Comparison of ENCODE assay signal across 25 cellular contexts in the genomic region with DNA sequence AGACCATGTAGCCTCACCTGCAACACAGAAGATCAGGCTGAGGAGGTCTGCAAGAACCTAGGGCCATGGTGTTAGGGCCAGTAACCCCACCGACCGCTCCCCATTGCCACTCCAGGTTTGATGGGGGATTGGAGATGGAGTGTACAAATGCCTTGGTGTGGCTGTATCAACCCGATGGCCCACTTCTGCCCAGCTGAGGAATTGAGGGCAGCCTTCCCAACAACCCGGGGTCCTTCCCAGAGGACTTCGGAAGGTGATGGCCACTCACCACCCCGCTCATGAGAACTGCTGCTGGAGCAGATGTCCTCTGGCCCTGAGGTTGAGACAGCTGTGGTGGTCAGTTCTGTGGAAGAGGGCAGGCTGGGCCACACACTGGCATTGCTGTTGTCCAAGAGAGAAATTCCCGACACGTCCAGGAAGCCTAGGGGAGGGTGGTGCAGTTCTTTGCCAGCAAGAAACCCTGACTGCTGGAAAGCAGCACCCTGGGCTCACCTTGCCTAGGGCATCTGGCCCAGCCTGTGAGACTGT. TPM values are rescaled to one million over a fixed set of nuclear protein-coding genes. Genes with fewer than 3 reads are reported as not detected.
"Had no signal": no experiment of that assay in that cellular context is flagged by ENCODE, and none has a peak within 500 bp of the region (broad histone marks: within the 10 kb centered on the region; RNA-seq: fewer than 3 reads in every experiment).

No MANE protein-coding gene starts in this region.

- H3K9ac ChIP-seq: KMS-11 had no signal

- ATAC-seq: activated CD4-positive, alpha-beta T cell treated with anti-CD3 and anti-CD28 coated beads for 36 hours; activated CD8-positive, alpha-beta memory T cell treated with anti-CD3 and anti-CD28 coated beads, Interleukin-2, amount 10 ng/mL, durations not matched to agents 7 days and 5 days; body of pancreas; PC-3 had no signal

- H3K9me3 Mint-ChIP-seq: activated naive CD4-positive, alpha-beta T cell treated with anti-CD3 and anti-CD28 coated beads, Interleukin-2, amount 50 U/mL, for 24 hours; central memory CD8-positive, alpha-beta T cell; IgD-negative memory B cell had no signal

- H3K4me2 ChIP-seq: KMS-11 had no signal

- H3K27me3 ChIP-seq: body of pancreas had no signal

- H3K27ac ChIP-seq: KMS-11, VCaP had no signal

- H3K27ac Mint-ChIP-seq: activated CD4-positive, alpha-beta T cell treated with anti-CD3 and anti-CD28 coated beads for 36 hours; activated CD8-positive, alpha-beta memory T cell treated with anti-CD3 and anti-CD28 coated beads, Interleukin-2, amount 10 ng/mL, durations not matched to agents 7 days and 5 days; activated naive CD4-positive, alpha-beta T cell treated with anti-CD3 and anti-CD28 coated beads, Interleukin-2, amount 50 U/mL, for 24 hours had no signal

- H3K27me3 Mint-ChIP-seq: activated CD4-positive, alpha-beta T cell treated with anti-CD3 and anti-CD28 coated beads for 36 hours; activated CD8-positive, alpha-beta memory T cell treated with anti-CD3 and anti-CD28 coated beads, Interleukin-2, amount 10 ng/mL, durations not matched to agents 7 days and 5 days; activated naive CD4-positive, alpha-beta T cell treated with anti-CD3 and anti-CD28 coated beads, Interleukin-2, amount 50 U/mL, for 24 hours; central memory CD8-positive, alpha-beta T cell; IgD-negative memory B cell had no signal

- H3K4me1 Mint-ChIP-seq: activated CD4-positive, alpha-beta T cell treated with anti-CD3 and anti-CD28 coated beads for 36 hours had no signal

- H3K4me3 Mint-ChIP-seq: activated CD4-positive, alpha-beta T cell treated with anti-CD3 and anti-CD28 coated beads for 36 hours; activated CD8-positive, alpha-beta memory T cell treated with anti-CD3 and anti-CD28 coated beads, Interleukin-2, amount 10 ng/mL, durations not matched to agents 7 days and 5 days; activated naive CD4-positive, alpha-beta T cell treated with anti-CD3 and anti-CD28 coated beads, Interleukin-2, amount 50 U/mL, for 24 hours; central memory CD8-positive, alpha-beta T cell; IgD-negative memory B cell had no signal

- H3K9me3 ChIP-seq: body of pancreas had no signal

- H3K4me3 ChIP-seq: body of pancreas had no signal

- H3K36me3 Mint-ChIP-seq: IgD-negative memory B cell had no signal

- DNase-seq: activated CD4-positive, alpha-beta T cell treated with anti-CD3 and anti-CD28 coated beads for 36 hours; activated CD4-positive, CD25-positive, alpha-beta regulatory T cell; activated CD8-positive, alpha-beta memory T cell treated with anti-CD3 and anti-CD28 coated beads, Interleukin-2, amount 10 ng/mL, durations not matched to agents 7 days and 5 days; activated naive CD4-positive, alpha-beta T cell; activated T-cell treated with anti-CD3 and anti-CD28 coated beads for 4 hours; aorta; body of pancreas; MM.1S; NCI-H1105; NCI-H1436 treated with DMSO at 0.1 percent for 48 hours; NCI-H187; NCI-H2081; NCI-H510A treated with DMSO at 0.1 percent for 48 hours; NCI-H69; NK-92 treated with Interleukin-12 subunit alpha and Interleukin-12 subunit beta, amount 100 ng/mL, for 24 hours; PC-3; SHP77 treated with DMSO at 0.1 percent for 48 hours; T-helper 2 cell; T1000 had no signal

RNA-seq across cellular contexts. Expression of gene SCN11A, which starts 46.8 kb away (rescaled TPM):
- total RNA-seq: PC-3, SK-MEL-5 had no signal
- polyA plus RNA-seq: aorta, IgD-negative memory B cell had no signal
